In the genomic region with DNA sequence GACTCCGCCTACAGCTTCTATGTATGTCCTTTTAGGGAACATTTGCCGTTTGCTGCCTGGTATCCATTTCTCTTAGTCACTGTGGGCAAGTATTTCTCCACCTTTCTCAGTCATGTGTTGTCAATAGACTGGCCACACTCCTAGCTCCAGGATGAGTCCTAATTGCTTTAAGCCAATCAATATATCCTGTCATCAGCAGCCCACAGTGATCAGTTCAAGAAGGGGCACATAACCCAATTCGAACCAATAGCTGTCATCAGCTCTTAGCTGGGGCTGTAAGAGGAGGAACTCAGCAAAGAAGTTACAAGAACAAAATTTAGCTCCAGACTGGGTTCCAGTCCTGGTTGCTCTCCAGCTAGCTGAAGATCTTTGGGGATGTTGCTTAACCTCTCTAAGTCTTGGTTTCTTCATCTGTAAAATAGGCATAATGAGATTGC, we compare ENCODE assay signal across 28 cellular contexts.
DNase-seq lines count a peak whose midpoint lies in the region; ATAC-seq and TF ChIP-seq lines count a peak whose summit lies in the region.
"Had no signal": no experiment of that assay in that cellular context is flagged by ENCODE, and none has a peak within 500 bp of the region (broad histone marks: within the 10 kb centered on the region; RNA-seq: fewer than 3 reads in every experiment).

No MANE protein-coding gene starts in this region.

- no peak overlapping the region for H3K27ac Mint-ChIP-seq in stimulated activated effector memory CD8-positive, alpha-beta T cell treated with anti-CD3 and anti-CD28 coated beads, Interleukin-12 subunit alpha, Interleukin-12 subunit beta, amount 100 ng/mL, for 72 hours
- no peak overlapping the region for H3K27ac Mint-ChIP-seq in activated T-cell treated with anti-CD3 and anti-CD28 coated beads, Interleukin-2, amount 50 U/mL, for 72 hours
- H3K27ac Mint-ChIP-seq: activated CD4-positive, alpha-beta T cell treated with anti-CD3 and anti-CD28 coated beads for 36 hours; activated CD8-positive, alpha-beta T cell treated with anti-CD3 and anti-CD28 coated beads, Interleukin-2, amount 10 ng/mL, durations not matched to agents 7 days and 5 days; activated naive CD8-positive, alpha-beta T cell; progenitor cell of endocrine pancreas; stimulated activated naive CD8-positive, alpha-beta T cell treated with anti-CD3 and anti-CD28 coated beads, Interleukin-15, amount 100 ng/mL, for 72 hours had no signal

- TF ChIP-seq CTCF in lower leg skin (IDR thresholded peaks at IDR 0.05) = no peak

- TF ChIP-seq POLR2A in lower leg skin (IDR thresholded peaks at IDR 0.05) = no peak

- 65 to 66% methylated on average over 3 of the region's 3 CpGs for WGBS in lower leg skin, 2 donors

- peak overlapping the region; percentile 98 for H3K27ac ChIP-seq in caudate nucleus (ENCODE audit: low read depth, low read length)
- H3K27ac ChIP-seq: ascending aorta; BLaER1 treated with 17β-estradiol and CSF1 and Interleukin-3, amounts not matched to agents 10 nM and 100 nM; left ventricle myocardium inferior; transverse colon had no signal

- H3K4me3 ChIP-seq in lower leg skin (ENCODE audit: low read depth, poor library complexity, severe bottlenecking) = no peak overlapping the region
- H3K4me3 ChIP-seq: ascending aorta; BLaER1 treated with 17β-estradiol and CSF1 and Interleukin-3, amounts not matched to agents 10 nM and 100 nM; left ventricle myocardium inferior; transverse colon had no signal

- H3K36me3 Mint-ChIP-seq in stimulated activated effector memory CD8-positive, alpha-beta T cell treated with anti-CD3 and anti-CD28 coated beads, Interleukin-12 subunit alpha, Interleukin-12 subunit beta, amount 100 ng/mL, for 72 hours = no peaks in the 10 kb centered on the region
- H3K36me3 Mint-ChIP-seq in activated T-cell treated with anti-CD3 and anti-CD28 coated beads, Interleukin-2, amount 50 U/mL, for 72 hours (ENCODE audit: insufficient read depth in 2 of 2) = no peaks in the 10 kb centered on the region
- H3K36me3 Mint-ChIP-seq: activated naive CD8-positive, alpha-beta T cell had no signal

- ATAC-seq in stimulated activated effector memory CD8-positive, alpha-beta T cell treated with anti-CD3 and anti-CD28 coated beads, Interleukin-12 subunit alpha, Interleukin-12 subunit beta, amount 100 ng/mL, for 72 hours = peak; percentile 21
- no peak for ATAC-seq in activated T-cell treated with anti-CD3 and anti-CD28 coated beads, Interleukin-2, amount 50 U/mL, for 72 hours (replicated peaks in 1 of 2)
- ATAC-seq: activated CD4-positive, alpha-beta T cell treated with anti-CD3 and anti-CD28 coated beads for 36 hours; activated CD8-positive, alpha-beta T cell treated with anti-CD3 and anti-CD28 coated beads, Interleukin-2, amount 10 ng/mL, durations not matched to agents 7 days and 5 days; HCT116; stimulated activated naive CD8-positive, alpha-beta T cell treated with anti-CD3 and anti-CD28 coated beads, Interleukin-15, amount 100 ng/mL, for 72 hours had no signal

- no peaks in the 10 kb centered on the region for H3K9me3 Mint-ChIP-seq in stimulated activated effector memory CD8-positive, alpha-beta T cell treated with anti-CD3 and anti-CD28 coated beads, Interleukin-12 subunit alpha, Interleukin-12 subunit beta, amount 100 ng/mL, for 72 hours
- H3K9me3 Mint-ChIP-seq in activated T-cell treated with anti-CD3 and anti-CD28 coated beads, Interleukin-2, amount 50 U/mL, for 72 hours = no peaks in the 10 kb centered on the region
- H3K9me3 Mint-ChIP-seq: central memory CD8-positive, alpha-beta T cell; stimulated activated naive CD8-positive, alpha-beta T cell treated with anti-CD3 and anti-CD28 coated beads, Interleukin-15, amount 100 ng/mL, for 72 hours had no signal

- peak; percentile 4 for DNase-seq in HT1080 (ENCODE audit: low read depth)
- peak; percentile 24 for DNase-seq in NOMO-1 treated with dmso at 0.1 percent for 144 hours (lab: John Stamatoyannopoulos, UW; ENCODE audit: unreplicated experiment)
- peak in 2 of 61 donors; percentile 5 to 26 for DNase-seq in caudate nucleus (lab: John Stamatoyannopoulos, UW)
- DNase-seq in stimulated activated effector memory CD8-positive, alpha-beta T cell treated with anti-CD3 and anti-CD28 coated beads, Interleukin-12 subunit alpha, Interleukin-12 subunit beta, amount 100 ng/mL, for 72 hours (ENCODE audit: low spot score in 2 of 2) = no peak
- no peak for DNase-seq in lower leg skin (ENCODE audit: low spot score in 2 of 2)
- DNase-seq in stimulated activated CD4-positive, alpha-beta T cell treated with anti-CD3 and anti-CD28 coated beads, Interleukin-1b, Interleukin-23, amount 100 ng/mL, for 48 hours = no peak
- DNase-seq in GM03348 (ENCODE audit: low spot score) = no peak
- DNase-seq in activated T-cell treated with anti-CD3 and anti-CD28 coated beads, Interleukin-2, amount 50 U/mL, for 72 hours = no peak
- DNase-seq: activated CD4-positive, alpha-beta T cell treated with anti-CD3 and anti-CD28 coated beads for 36 hours; activated CD8-positive, alpha-beta T cell treated with anti-CD3 and anti-CD28 coated beads, Interleukin-2, amount 10 ng/mL, durations not matched to agents 7 days and 5 days; Caco-2; DMS79; GDM1; Kasumi-1; left ventricle myocardium inferior; NCI-H1105; NCI-H2029; NCI-H526 treated with DMSO at 0.1 percent for 48 hours; RPMI8226; SK-N-SH; stimulated activated naive CD8-positive, alpha-beta T cell treated with anti-CD3 and anti-CD28 coated beads, Interleukin-15, amount 100 ng/mL, for 72 hours; transverse colon had no signal

- intact Hi-C loops in lower leg skin (cut with DNase I; ENCODE audit: low total_unique reads) = no loop called here

- no peaks in the 10 kb centered on the region for H3K27me3 Mint-ChIP-seq in activated T-cell treated with anti-CD3 and anti-CD28 coated beads, Interleukin-2, amount 50 U/mL, for 72 hours (ENCODE audit: low read depth)
- H3K27me3 Mint-ChIP-seq: activated CD4-positive, alpha-beta T cell treated with anti-CD3 and anti-CD28 coated beads for 36 hours; activated naive CD8-positive, alpha-beta T cell; progenitor cell of endocrine pancreas; stimulated activated naive CD8-positive, alpha-beta T cell treated with anti-CD3 and anti-CD28 coated beads, Interleukin-15, amount 100 ng/mL, for 72 hours had no signal

- no peaks in the 10 kb centered on the region for H3K4me1 Mint-ChIP-seq in stimulated activated effector memory CD8-positive, alpha-beta T cell treated with anti-CD3 and anti-CD28 coated beads, Interleukin-12 subunit alpha, Interleukin-12 subunit beta, amount 100 ng/mL, for 72 hours
- no peaks in the 10 kb centered on the region for H3K4me1 Mint-ChIP-seq in activated T-cell treated with anti-CD3 and anti-CD28 coated beads, Interleukin-2, amount 50 U/mL, for 72 hours (ENCODE audit: low read depth)
- H3K4me1 Mint-ChIP-seq: activated CD4-positive, alpha-beta T cell treated with anti-CD3 and anti-CD28 coated beads for 36 hours; central memory CD8-positive, alpha-beta T cell; stimulated activated naive CD8-positive, alpha-beta T cell treated with anti-CD3 and anti-CD28 coated beads, Interleukin-15, amount 100 ng/mL, for 72 hours had no signal

- H3K4me3 Mint-ChIP-seq in stimulated activated effector memory CD8-positive, alpha-beta T cell treated with anti-CD3 and anti-CD28 coated beads, Interleukin-12 subunit alpha, Interleukin-12 subunit beta, amount 100 ng/mL, for 72 hours = no peak overlapping the region
- H3K4me3 Mint-ChIP-seq in activated T-cell treated with anti-CD3 and anti-CD28 coated beads, Interleukin-2, amount 50 U/mL, for 72 hours = no peak overlapping the region
- H3K4me3 Mint-ChIP-seq: activated CD4-positive, alpha-beta T cell treated with anti-CD3 and anti-CD28 coated beads for 36 hours; activated CD8-positive, alpha-beta T cell treated with anti-CD3 and anti-CD28 coated beads, Interleukin-2, amount 10 ng/mL, durations not matched to agents 7 days and 5 days; activated naive CD8-positive, alpha-beta T cell; central memory CD8-positive, alpha-beta T cell; stimulated activated naive CD8-positive, alpha-beta T cell treated with anti-CD3 and anti-CD28 coated beads, Interleukin-15, amount 100 ng/mL, for 72 hours had no signal

Comparison
In these comparisons a context has a peak if more than half of its experiments do, and no peak if none do; other contexts are left out.
1. DNase-seq: peak in HT1080 (single experiment) and NOMO-1 treated with dmso at 0.1 percent for 144 hours (single experiment); none in stimulated activated effector memory CD8-positive, alpha-beta T cell treated with anti-CD3 and anti-CD28 coated beads, Interleukin-12 subunit alpha, Interleukin-12 subunit beta, amount 100 ng/mL, for 72 hours (0 of 2), lower leg skin (0 of 2), stimulated activated CD4-positive, alpha-beta T cell treated with anti-CD3 and anti-CD28 coated beads, Interleukin-1b, Interleukin-23, amount 100 ng/mL, for 48 hours (single experiment), GM03348 (single experiment) and activated T-cell treated with anti-CD3 and anti-CD28 coated beads, Interleukin-2, amount 50 U/mL, for 72 hours (0 of 2).